In the genomic region with DNA sequence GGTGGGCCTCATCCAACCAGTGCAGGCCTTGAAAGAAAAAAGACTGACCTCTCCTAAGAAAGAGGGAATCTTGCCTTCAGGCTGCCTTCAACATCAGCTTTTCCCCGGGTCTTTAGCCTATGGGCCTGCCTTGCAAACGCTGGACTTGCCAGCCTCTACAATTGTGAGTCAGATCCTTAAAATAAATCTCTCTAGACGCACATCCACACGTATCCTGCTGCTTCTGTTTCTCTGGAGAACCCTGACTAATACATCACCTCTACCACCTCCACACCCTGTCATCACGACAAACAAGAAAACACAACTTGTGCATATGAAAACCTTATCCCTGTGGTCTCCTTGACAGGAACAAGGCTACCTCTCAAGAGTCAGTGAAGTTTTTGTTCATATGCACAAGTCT, we compare ENCODE assay signal across 1 cellular context.
TF ChIP-seq lines count a peak whose summit lies in the region.

No MANE protein-coding gene starts in this region.

TF ChIP-seq in HCT116, 20 proteins besides CTCF, POLR2A, EP300 and RAD21 (continued from another document):
- no peak for TF ChIP-seq YY1 (IDR thresholded peaks at IDR 0.05; ENCODE audit: extremely low read depth, insufficient replicate concordance, low read depth, low read length)
- TF ChIP-seq, protein P1, sequence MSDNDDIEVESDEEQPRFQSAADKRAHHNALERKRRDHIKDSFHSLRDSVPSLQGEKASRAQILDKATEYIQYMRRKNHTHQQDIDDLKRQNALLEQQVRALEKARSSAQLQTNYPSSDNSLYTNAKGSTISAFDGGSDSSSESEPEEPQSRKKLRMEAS (IDR thresholded peaks at IDR 0.05): no peak
- no peak for TF ChIP-seq CBX3 (IDR thresholded peaks at IDR 0.05; ENCODE audit: low read depth)
- TF ChIP-seq EGR1 (IDR thresholded peaks at IDR 0.05; ENCODE audit: low read depth): no peak
- TF ChIP-seq SP1 (IDR thresholded peaks at IDR 0.05; ENCODE audit: low read depth): no peak
- no peak for TF ChIP-seq SRF (IDR thresholded peaks at IDR 0.05; ENCODE audit: low read depth)
- TF ChIP-seq TCF7L2 (IDR thresholded peaks at IDR 0.05; ENCODE audit: borderline replicate concordance, extremely low read depth, insufficient read depth, insufficient read length): no peak
- TF ChIP-seq, protein P2, sequence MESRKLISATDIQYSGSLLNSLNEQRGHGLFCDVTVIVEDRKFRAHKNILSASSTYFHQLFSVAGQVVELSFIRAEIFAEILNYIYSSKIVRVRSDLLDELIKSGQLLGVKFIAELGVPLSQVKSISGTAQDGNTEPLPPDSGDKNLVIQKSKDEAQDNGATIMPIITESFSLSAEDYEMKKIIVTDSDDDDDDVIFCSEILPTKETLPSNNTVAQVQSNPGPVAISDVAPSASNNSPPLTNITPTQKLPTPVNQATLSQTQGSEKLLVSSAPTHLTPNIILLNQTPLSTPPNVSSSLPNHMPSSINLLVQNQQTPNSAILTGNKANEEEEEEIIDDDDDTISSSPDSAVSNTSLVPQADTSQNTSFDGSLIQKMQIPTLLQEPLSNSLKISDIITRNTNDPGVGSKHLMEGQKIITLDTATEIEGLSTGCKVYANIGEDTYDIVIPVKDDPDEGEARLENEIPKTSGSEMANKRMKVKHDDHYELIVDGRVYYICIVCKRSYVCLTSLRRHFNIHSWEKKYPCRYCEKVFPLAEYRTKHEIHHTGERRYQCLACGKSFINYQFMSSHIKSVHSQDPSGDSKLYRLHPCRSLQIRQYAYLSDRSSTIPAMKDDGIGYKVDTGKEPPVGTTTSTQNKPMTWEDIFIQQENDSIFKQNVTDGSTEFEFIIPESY (IDR thresholded peaks at IDR 0.05; ENCODE audit: extremely low read depth, insufficient replicate concordance, low read length): no peak
- no peak for TF ChIP-seq POLR2AphosphoS5 (IDR thresholded peaks at IDR 0.05; ENCODE audit: low read depth, low read length)
- TF ChIP-seq SIN3A (IDR thresholded peaks at IDR 0.05; ENCODE audit: low read depth): no peak
- no peak for TF ChIP-seq ZFX (IDR thresholded peaks at IDR 0.05)
- TF ChIP-seq, protein P3, sequence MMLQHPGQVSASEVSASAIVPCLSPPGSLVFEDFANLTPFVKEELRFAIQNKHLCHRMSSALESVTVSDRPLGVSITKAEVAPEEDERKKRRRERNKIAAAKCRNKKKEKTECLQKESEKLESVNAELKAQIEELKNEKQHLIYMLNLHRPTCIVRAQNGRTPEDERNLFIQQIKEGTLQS (IDR thresholded peaks at IDR 0.05): no peak
- TF ChIP-seq JUND (IDR thresholded peaks at IDR 0.05): no peak
